ENCODE assay signal across 8 cellular contexts in the genomic region with DNA sequence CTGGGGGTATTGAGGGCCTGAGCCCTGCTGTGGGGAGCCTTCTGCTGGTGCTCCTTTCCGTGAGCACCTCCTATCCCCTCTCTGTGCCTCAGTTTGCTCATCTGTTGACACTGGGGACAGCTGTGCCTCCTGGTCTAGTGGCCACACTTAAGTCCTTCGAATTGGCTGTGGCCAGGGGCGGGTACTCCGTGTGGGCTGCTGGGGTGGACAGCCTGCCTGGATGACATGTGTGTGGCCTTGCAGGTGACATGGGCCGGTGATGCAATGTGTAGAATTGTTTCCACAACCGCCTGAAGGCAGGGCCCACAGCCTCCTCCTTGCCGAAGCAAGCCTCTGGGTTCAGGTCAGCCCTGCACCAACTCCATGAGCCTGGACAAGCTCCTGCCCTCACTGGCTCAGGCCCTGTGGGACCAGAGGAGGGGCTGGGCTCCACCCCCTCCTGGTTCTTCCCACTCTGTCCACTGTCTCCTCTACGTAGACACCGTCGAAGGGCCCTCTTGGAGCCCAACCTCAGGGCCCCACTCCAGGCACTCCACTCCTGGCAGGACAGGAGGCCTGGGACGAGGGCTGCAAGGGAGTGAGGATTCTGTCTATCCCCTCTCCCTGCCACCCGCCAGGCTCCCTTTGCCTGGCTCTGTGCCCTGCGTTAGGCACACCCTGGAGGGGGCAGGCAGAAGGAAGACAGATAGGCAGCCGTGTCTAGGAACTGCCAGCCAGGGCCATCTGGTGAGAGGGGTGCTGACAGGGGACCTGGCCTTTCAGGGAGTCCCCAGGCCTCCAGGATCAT. TPM values are rescaled to one million over a fixed set of nuclear protein-coding genes. Genes with fewer than 3 reads are reported as not detected.
DNase-seq lines count a peak whose midpoint lies in the region; ATAC-seq and TF ChIP-seq lines count a peak whose summit lies in the region.

No MANE protein-coding gene starts in this region.

- no peak for TF ChIP-seq CTCF in heart right ventricle (IDR thresholded peaks at IDR 0.05)

- H3K27me3 Mint-ChIP-seq in activated T-helper 17 cell treated with anti-CD3 and anti-CD28 coated beads, Interleukin-2, amount 50 U/mL, for 72 hours = no peaks in the 10 kb centered on the region

- peaks cover 44 to 80% (median 72%) of the 10 kb centered on the region in 9 donors for H3K4me1 ChIP-seq in heart right ventricle

- H3K9me3 Mint-ChIP-seq in activated T-helper 17 cell treated with anti-CD3 and anti-CD28 coated beads, Interleukin-2, amount 50 U/mL, for 72 hours = no peaks in the 10 kb centered on the region

- no peaks in the 10 kb centered on the region for H3K27me3 ChIP-seq in heart right ventricle

- H3K36me3 Mint-ChIP-seq in activated T-helper 17 cell treated with anti-CD3 and anti-CD28 coated beads, Interleukin-2, amount 50 U/mL, for 72 hours (ENCODE audit: low read depth) = peaks cover 38% of the 10 kb centered on the region

- ATAC-seq in activated T-helper 17 cell treated with anti-CD3 and anti-CD28 coated beads, Interleukin-2, amount 50 U/mL, for 72 hours (replicated peaks) = no peak
- ATAC-seq in heart right ventricle = peak in 7 of 8 donors; percentile 8 to 42 (median 28)
- ATAC-seq in HG02973 (IDR thresholded peaks at IDR 0.05; ENCODE audit: unreplicated experiment) = no peak

- intact Hi-C loops in heart right ventricle (cut with DNase I) = loop anchor here in 2 of 10 donors (2.0 to 5.0 kb wide), 2 partner anchors 25 to 48 kb away; a partner anchor contains a TSS

- H3K27ac ChIP-seq in heart right ventricle = peak overlapping the region; percentile 58 to 96 (median 86)

- H3K4me1 Mint-ChIP-seq in activated T-helper 17 cell treated with anti-CD3 and anti-CD28 coated beads, Interleukin-2, amount 50 U/mL, for 72 hours = peaks cover 17% of the 10 kb centered on the region

- H3K36me3 ChIP-seq in heart right ventricle = peaks cover 0 to 17% (median 0%) of the 10 kb centered on the region in 9 donors

- no peaks in the 10 kb centered on the region for H3K9me3 ChIP-seq in heart right ventricle

- WGBS in heart right ventricle, 2 donors = 20 to 36% methylated on average over 14 of the region's 14 CpGs

- H3K4me3 ChIP-seq in heart right ventricle = peak overlapping the region; percentile 56 to 86 (median 79)
- H3K4me3 ChIP-seq in skeletal muscle cell (ENCODE audit: low read depth, low read length) = peak overlapping the region; percentile 71

- peak overlapping the region; percentile 89 for H3K27ac Mint-ChIP-seq in activated T-helper 17 cell treated with anti-CD3 and anti-CD28 coated beads, Interleukin-2, amount 50 U/mL, for 72 hours

- DNase-seq in AML-193 (lab: John Stamatoyannopoulos, UW) (peak; percentile 38 to 55), HuH-7 (ENCODE audit: low spot score) (peak; percentile 63), heart right ventricle (peak in 1 of 2 donors; percentile 76), skeletal muscle cell (ENCODE audit: low read depth) (no peak), AG08395 (ENCODE audit: low spot score) (no peak), putamen (ENCODE audit: low spot score) (no peak)

- H3K4me3 Mint-ChIP-seq in activated T-helper 17 cell treated with anti-CD3 and anti-CD28 coated beads, Interleukin-2, amount 50 U/mL, for 72 hours = peak overlapping the region; percentile 81

RNA-seq across cellular contexts. Expression of a gene that starts 1.2 kb away (rescaled TPM):
- total RNA-seq in activated T-helper 17 cell treated with anti-CD3 and anti-CD28 coated beads, Interleukin-2, amount 50 U/mL, for 72 hours = 100 to 1,000 TPM in 1 of 2 donors, 10 to 100 TPM in 1; 83.5 to 122 TPM
- 10 to 100 TPM; 10.4 to 36.9 (median 16.4) TPM for total RNA-seq in heart right ventricle
- polyA plus RNA-seq in heart right ventricle = 10 to 100 TPM; 12.3 to 47.7 TPM

RNA-seq across cellular contexts. Expression of a gene that starts 38.0 kb away (rescaled TPM):
- total RNA-seq in activated T-helper 17 cell treated with anti-CD3 and anti-CD28 coated beads, Interleukin-2, amount 50 U/mL, for 72 hours = 100 to 1,000 TPM in 1 of 2 donors, 10 to 100 TPM in 1; 80.1 to 110 TPM
- 10 to 100 TPM; 12.6 to 33.7 (median 14.5) TPM for total RNA-seq in heart right ventricle
- polyA plus RNA-seq in heart right ventricle = 10 to 100 TPM; 25.8 to 33.6 TPM

RNA-seq across cellular contexts. Expression of a gene that starts 49.5 kb away (rescaled TPM):
- total RNA-seq in activated T-helper 17 cell treated with anti-CD3 and anti-CD28 coated beads, Interleukin-2, amount 50 U/mL, for 72 hours = 100 to 1,000 TPM; 220 to 254 TPM
- 100 to 1,000 TPM; 188 to 289 (median 214) TPM for total RNA-seq in heart right ventricle
- 100 to 1,000 TPM; 163 to 448 TPM for polyA plus RNA-seq in heart right ventricle

Comparison
In these comparisons a context has a peak if more than half of its experiments do, and no peak if none do; other contexts are left out.
1. DNase-seq: peak in AML-193 (2 of 2) and HuH-7 (single experiment); none in skeletal muscle cell (single experiment), AG08395 (single experiment) and putamen (single experiment).
2. ATAC-seq: peak in heart right ventricle (7 of 8); none in activated T-helper 17 cell treated with anti-CD3 and anti-CD28 coated beads, Interleukin-2, amount 50 U/mL, for 72 hours (single experiment) and HG02973 (single experiment).